8 cellular contexts compared by ENCODE assay signal in the genomic region with DNA sequence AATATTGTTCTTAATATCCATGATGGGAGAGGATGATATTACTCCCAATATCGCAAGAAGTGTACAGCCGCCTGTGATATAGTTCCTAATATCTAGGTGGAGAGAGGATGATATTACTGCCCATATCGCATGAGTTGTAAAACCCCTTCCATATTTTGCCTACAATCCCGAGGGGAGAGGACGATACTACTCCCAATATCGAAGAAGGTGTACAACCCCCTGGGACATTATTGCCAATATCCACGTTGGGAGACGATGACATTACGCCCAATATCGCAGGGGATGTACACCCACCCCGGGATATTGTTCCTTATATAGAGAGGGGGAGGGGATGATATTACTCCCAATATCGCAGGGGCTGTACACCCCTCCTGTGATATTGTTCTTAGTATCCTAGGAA. TPM values are rescaled to one million over a fixed set of nuclear protein-coding genes. Genes with fewer than 3 reads are reported as not detected.
"Had no signal": no experiment of that assay in that cellular context is flagged by ENCODE, and none has a peak within 500 bp of the region (broad histone marks: within the 10 kb centered on the region; RNA-seq: fewer than 3 reads in every experiment).

No MANE protein-coding gene starts in this region.

RNA-seq across cellular contexts. Expression of a gene that starts 17.1 kb away (rescaled TPM):
- total RNA-seq: PC-3, PC-9, Peyer's patch, Right ventricle myocardium inferior, Right ventricle myocardium superior, RPMI7951, SJSA1, SK-MEL-5 had no signal
